Comparison of ENCODE assay signal across 8 cellular contexts in genomic region chr11:44036811-44037657, GRCh38.
DNase-seq lines count a peak whose midpoint lies in the region; ATAC-seq lines count a peak whose summit lies in the region.

No MANE protein-coding gene starts in this region.

- DNase-seq in EH (ENCODE audit: low read depth) (peak; percentile 83), GOT3 (lab: John Stamatoyannopoulos, UW) (peak; percentile 39), NAMALWA (ENCODE audit: low spot score) (peak; percentile 79), SHP77 treated with DMSO at 0.1 percent for 48 hours (lab: John Stamatoyannopoulos, UW) (peak; percentile 22), caudate nucleus (lab: John Stamatoyannopoulos, UW) (peak in 60 of 61 donors; percentile 10 to 93 (median 72)), islet precursor cell (peak; percentile 93)
- peak; percentile 46 for DNase-seq in stimulated activated CD4-positive, alpha-beta T cell treated with anti-CD3 and anti-CD28 coated beads, Interleukin-15, amount 100 ng/mL, for 24 hours

- H3K27ac ChIP-seq in caudate nucleus (ENCODE audit: low read depth, low read length), result peak overlapping the region; percentile 14

- ATAC-seq in GM19023 (IDR thresholded peaks at IDR 0.05; ENCODE audit: unreplicated experiment), result no peak

Comparison
In these comparisons a context has a peak if more than half of its experiments do, and no peak if none do; other contexts are left out.
1. DNase-seq: peak in every context shown above with its lines; median percentile 93 in islet precursor cell; 83 in EH; 79 in NAMALWA; 72 in caudate nucleus; 46 in stimulated activated CD4-positive, alpha-beta T cell treated with anti-CD3 and anti-CD28 coated beads, Interleukin-15, amount 100 ng/mL, for 24 hours; 39 in GOT3; 22 in SHP77 treated with DMSO at 0.1 percent for 48 hours.